In the genomic region with DNA sequence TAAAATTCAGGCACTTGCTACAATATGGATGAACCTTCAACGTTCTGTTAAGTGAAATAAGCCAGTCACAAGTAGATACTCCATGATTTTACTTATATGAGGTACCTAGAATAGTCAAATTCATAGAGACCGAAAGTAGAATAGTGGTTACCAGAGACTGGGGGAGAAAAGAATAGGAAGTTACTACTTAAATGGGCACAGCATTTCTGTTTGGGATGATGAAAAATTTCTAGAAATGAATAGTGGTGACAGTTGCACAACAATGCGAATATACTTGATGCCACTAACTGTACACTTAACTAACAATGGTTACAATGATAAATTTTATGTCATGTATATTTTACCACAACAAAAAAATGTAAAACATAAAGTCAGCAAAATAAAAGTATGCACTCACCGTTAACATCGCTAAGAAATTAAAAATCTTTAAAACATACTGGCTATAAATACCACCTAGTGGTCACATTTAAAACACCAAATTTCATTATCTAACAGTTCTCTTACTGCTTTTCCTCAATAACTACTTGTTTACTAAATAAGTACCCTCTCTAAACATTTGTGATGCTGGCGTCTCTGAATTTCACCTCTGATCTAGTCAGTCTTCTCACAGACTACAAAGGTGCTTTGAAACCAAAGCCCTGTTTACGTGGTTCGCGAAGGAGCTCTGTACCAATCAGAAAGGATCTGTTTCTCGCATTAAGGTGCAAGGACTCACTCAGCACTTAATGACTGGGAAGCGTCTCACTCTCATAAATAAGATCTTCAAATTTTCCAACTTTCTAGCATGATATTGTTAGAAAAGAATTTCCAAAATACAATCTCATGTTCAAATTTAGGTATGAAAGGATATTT, we compare ENCODE assay signal across 9 cellular contexts. TPM values are rescaled to one million over a fixed set of nuclear protein-coding genes. Genes with fewer than 3 reads are reported as not detected.
A peak's percentile ranks its signal among the peaks of the same experiment; 100 is the strongest.
DNase-seq lines count a peak whose midpoint lies in the region; ATAC-seq and TF ChIP-seq lines count a peak whose summit lies in the region.
"Had no signal": no experiment of that assay in that cellular context is flagged by ENCODE, and none has a peak within 500 bp of the region (broad histone marks: within the 10 kb centered on the region; RNA-seq: fewer than 3 reads in every experiment).

No MANE protein-coding gene starts in this region.

- H3K36me3 Mint-ChIP-seq in type B pancreatic cell: peaks cover 12% of the 10 kb centered on the region

- ATAC-seq in GM18868 (IDR thresholded peaks at IDR 0.05; ENCODE audit: unreplicated experiment): no peak

- no peak overlapping the region for H3K27ac Mint-ChIP-seq in type B pancreatic cell

- peak in 1 of 2 donors; percentile 17 for DNase-seq in cardiac muscle cell (ENCODE audit: low read depth in 1 of 2, low spot score in 1 of 2)
- no peak for DNase-seq in right atrium auricular region (ENCODE audit: low spot score)
- peak; percentile 4 for DNase-seq in RPMI7951 (ENCODE audit: low read depth)
- peak; percentile 52 for DNase-seq in fibroblast of peridontal ligament (ENCODE audit: extremely low read depth)
- DNase-seq in type B pancreatic cell (ENCODE audit: extremely low spot score, unreplicated experiment): no peak
- no peak for DNase-seq in GOT3 (lab: John Stamatoyannopoulos, UW)
- DNase-seq in NCI-H2227 (lab: John Stamatoyannopoulos, UW; ENCODE audit: unreplicated experiment): no peak

- H3K4me3 ChIP-seq in cardiac muscle cell (no peak overlapping the region), right atrium auricular region (no peak overlapping the region)

- no peak overlapping the region for H3K4me3 Mint-ChIP-seq in type B pancreatic cell

- peak; percentile 34 for TF ChIP-seq CTCF in cardiac muscle cell (IDR thresholded peaks at IDR 0.05; ENCODE audit: low read depth, low read length)
- TF ChIP-seq CTCF in right atrium auricular region (IDR thresholded peaks at IDR 0.05): peak in 1 of 2 donors; percentile 61
- peak; percentile 75 for TF ChIP-seq CTCF in type B pancreatic cell (conservative IDR thresholded peaks at IDR 0.05)

- H3K27me3 Mint-ChIP-seq in type B pancreatic cell: no peaks in the 10 kb centered on the region

- H3K27ac ChIP-seq in cardiac muscle cell (no peak overlapping the region), right atrium auricular region (no peak overlapping the region)
- H3K27ac ChIP-seq: epithelial cell of prostate had no signal

- no peaks in the 10 kb centered on the region for H3K9me3 ChIP-seq in cardiac muscle cell (ENCODE audit: low read depth)
- H3K9me3 ChIP-seq in right atrium auricular region: no peaks in the 10 kb centered on the region

- H3K4me1 ChIP-seq in cardiac muscle cell (ENCODE audit: low read depth) (no peaks in the 10 kb centered on the region), right atrium auricular region (no peaks in the 10 kb centered on the region)

- no peaks in the 10 kb centered on the region for H3K9me3 Mint-ChIP-seq in type B pancreatic cell

- H3K27me3 ChIP-seq in cardiac muscle cell (no peaks in the 10 kb centered on the region), right atrium auricular region (no peaks in the 10 kb centered on the region)

- H3K36me3 ChIP-seq in cardiac muscle cell: no peaks in the 10 kb centered on the region
- H3K36me3 ChIP-seq in right atrium auricular region: no peaks in the 10 kb centered on the region

- H3K4me1 Mint-ChIP-seq in type B pancreatic cell (ENCODE audit: unreplicated experiment): no peaks in the 10 kb centered on the region

RNA-seq across cellular contexts. Expression of gene KIF3A, which starts 22.7 kb away (rescaled TPM):
- 4.8 and 5.4 TPM in 2 replicates for total RNA-seq in cardiac muscle cell
- polyA plus RNA-seq in cardiac muscle cell: 10.5 and 13.4 TPM in 2 replicates
- 1 to 10 TPM; 5.6 to 7.2 TPM for total RNA-seq in right atrium auricular region
- total RNA-seq in RPMI7951 (2014; rRNA removed; shearing (Covaris generic)): 4.4 and 4.6 TPM in 2 replicates
- total RNA-seq in type B pancreatic cell (ENCODE audit: low replicate concordance): 15.6 and 20.0 TPM in 2 replicates

RNA-seq across cellular contexts. Expression of gene CCNI2, which starts 32.5 kb away (rescaled TPM):
- total RNA-seq in cardiac muscle cell: not detected in 2 replicates
- polyA plus RNA-seq in cardiac muscle cell: 0.66 and 0.97 TPM in 2 replicates
- not detected for total RNA-seq in right atrium auricular region
- 2.0 TPM in 1 of 2 replicates, not detected in the other for total RNA-seq in RPMI7951 (2014; rRNA removed; shearing (Covaris generic))
- 0.76 and 1.4 TPM in 2 replicates for total RNA-seq in type B pancreatic cell (ENCODE audit: low replicate concordance)

RNA-seq across cellular contexts. Expression of gene IL4, which starts 40.9 kb away (rescaled TPM):
- not detected in 2 replicates for total RNA-seq in cardiac muscle cell
- polyA plus RNA-seq in cardiac muscle cell: not detected in 2 replicates
- not detected for total RNA-seq in right atrium auricular region
- total RNA-seq in RPMI7951 (2014; rRNA removed; shearing (Covaris generic)): not detected in 2 replicates
- total RNA-seq in type B pancreatic cell (ENCODE audit: low replicate concordance): not detected in 2 replicates

RNA-seq across cellular contexts. Expression of gene IL13, which starts 56.7 kb away (rescaled TPM):
- total RNA-seq in cardiac muscle cell: not detected in 2 replicates
- polyA plus RNA-seq in cardiac muscle cell: not detected in 2 replicates
- not detected for total RNA-seq in right atrium auricular region
- total RNA-seq in RPMI7951 (2014; rRNA removed; shearing (Covaris generic)): not detected in 2 replicates
- not detected in 2 replicates for total RNA-seq in type B pancreatic cell (ENCODE audit: low replicate concordance)

Comparison
In these comparisons a context has a peak if more than half of its experiments do, and no peak if none do; other contexts are left out.
1. DNase-seq: peak in RPMI7951 (single experiment) and fibroblast of peridontal ligament (single experiment); none in right atrium auricular region (single experiment), type B pancreatic cell (single experiment), GOT3 (single experiment) and NCI-H2227 (single experiment).